12 cellular contexts compared by ENCODE assay signal in genomic region chr20:5863040-5863811, GRCh38. TPM values are rescaled to one million over a fixed set of nuclear protein-coding genes. Genes with fewer than 3 reads are reported as not detected.
A peak's percentile ranks its signal among the peaks of the same experiment; 100 is the strongest.
DNase-seq lines count a peak whose midpoint lies in the region; ATAC-seq and TF ChIP-seq lines count a peak whose summit lies in the region.
"Had no signal": no experiment of that assay in that cellular context is flagged by ENCODE, and none has a peak within 500 bp of the region (broad histone marks: within the 10 kb centered on the region; RNA-seq: fewer than 3 reads in every experiment).

No MANE protein-coding gene starts in this region.

- H3K27me3 Mint-ChIP-seq in MCF 10A (ENCODE audit: insufficient read depth, unreplicated experiment) = no peaks in the 10 kb centered on the region
- H3K27me3 Mint-ChIP-seq in T-helper 17 cell = no peaks in the 10 kb centered on the region

- H3K4me3 Mint-ChIP-seq in MCF 10A (ENCODE audit: unreplicated experiment) (peak overlapping the region; percentile 10), T-helper 17 cell (no peak overlapping the region)

- 77 to 79% methylated on average over 12 of the region's 12 CpGs for WGBS in aorta, 2 donors

- intact Hi-C loops in MCF 10A (cut with micrococcal nuclease) = no loop called here
- intact Hi-C loops in breast epithelium (cut with DNase I; ENCODE audit: low total_unique reads) = no loop called here
- intact Hi-C loops in left cardiac atrium (cut with DNase I) = no loop called here
- intact Hi-C loops in aorta (cut with DNase I) = no loop called here

- no peaks in the 10 kb centered on the region for H3K4me1 ChIP-seq in breast epithelium
- no peaks in the 10 kb centered on the region for H3K4me1 ChIP-seq in aorta (ENCODE audit: control insufficient read depth in 1 of 2, insufficient read depth in 2 of 2, low read length in 2 of 2)
- H3K4me1 ChIP-seq: vagina had no signal

- no peak overlapping the region for H3K27ac ChIP-seq in breast epithelium
- H3K27ac ChIP-seq in aorta (ENCODE audit: low read depth in 1 of 2, low read length in 2 of 2) = no peak overlapping the region
- H3K27ac ChIP-seq: C4-2B, hepatocyte, vagina had no signal

- CTCF ChIA-PET in MCF 10A (lab: Yijun Ruan, JAX) = interaction anchor here (1.1 kb wide), 1 partner anchor 60 kb away, joined by 3 read pairs; no protein-coding TSS in a partner anchor

- H3K9me3 ChIP-seq in breast epithelium (no peaks in the 10 kb centered on the region), T-helper 17 cell (ENCODE audit: control insufficient read depth, low read length, poor library complexity, severe bottlenecking) (no peaks in the 10 kb centered on the region), aorta (ENCODE audit: control insufficient read depth, low read length) (no peaks in the 10 kb centered on the region)
- H3K9me3 ChIP-seq: vagina had no signal

- H3K27ac Mint-ChIP-seq in MCF 10A (ENCODE audit: low read depth, unreplicated experiment) (peak overlapping the region; percentile 82), T-helper 17 cell (peak overlapping the region; percentile 61)

- TF ChIP-seq CTCF in MCF 10A (IDR thresholded peaks at IDR 0.05; ENCODE audit: unreplicated experiment) (no peak), breast epithelium (IDR thresholded peaks at IDR 0.05) (no peak)

- DNase-seq in MCF 10A (ENCODE audit: unreplicated experiment) (peak; percentile 90), breast epithelium (ENCODE audit: low spot score in 2 of 2) (no peak), T-helper 17 cell (no peak), left cardiac atrium (no peak), aorta (no peak), NCI-H187 (lab: John Stamatoyannopoulos, UW) (no peak), NCI-H128 (lab: John Stamatoyannopoulos, UW; ENCODE audit: unreplicated experiment) (no peak)
- DNase-seq: OCI-M1 had no signal

- no peaks in the 10 kb centered on the region for H3K36me3 ChIP-seq in breast epithelium
- H3K36me3 ChIP-seq in aorta (ENCODE audit: control insufficient read depth in 1 of 2, insufficient read depth in 2 of 2, low read length in 1 of 2) = no peaks in the 10 kb centered on the region
- H3K36me3 ChIP-seq: vagina had no signal

- peaks cover 39% of the 10 kb centered on the region for H3K4me1 Mint-ChIP-seq in MCF 10A (ENCODE audit: insufficient read depth, unreplicated experiment)
- H3K4me1 Mint-ChIP-seq in T-helper 17 cell = peaks cover 17% of the 10 kb centered on the region

- ATAC-seq in T-helper 17 cell = peak; percentile 44
- ATAC-seq in left cardiac atrium = peak; percentile 67 to 76
- peak; percentile 33 for ATAC-seq in aorta (ENCODE audit: low FRiP score)
- no peak for ATAC-seq in GM19324 (IDR thresholded peaks at IDR 0.05; ENCODE audit: low FRiP score, unreplicated experiment)

- POLR2A ChIA-PET in MCF 10A (lab: Yijun Ruan, JAX) = interaction anchor here (0.6 to 1.7 kb wide), 12 partner anchors 12 to 1157 kb away, joined by 3 to 8 read pairs (median 3); no protein-coding TSS in a partner anchor

- TF ChIP-seq POLR2A in breast epithelium (IDR thresholded peaks at IDR 0.05) = no peak

- BruUV-seq in MCF 10A (replicated peaks; lab: Mats Ljungman, UMichigan) = TSS peak; percentile 96

- H3K27me3 ChIP-seq in breast epithelium (no peaks in the 10 kb centered on the region), aorta (ENCODE audit: control insufficient read depth in 1 of 2, insufficient read depth in 2 of 2, low read length in 1 of 2) (no peaks in the 10 kb centered on the region)
- H3K27me3 ChIP-seq: hepatocyte, vagina had no signal

- H3K4me3 ChIP-seq in breast epithelium (no peak overlapping the region), aorta (ENCODE audit: low read length in 2 of 2) (no peak overlapping the region)
- H3K4me3 ChIP-seq: hepatocyte, vagina had no signal

- H3K9me3 Mint-ChIP-seq in MCF 10A (ENCODE audit: unreplicated experiment) = no peaks in the 10 kb centered on the region

- H3K36me3 Mint-ChIP-seq in MCF 10A (ENCODE audit: insufficient read depth, unreplicated experiment) (peaks cover 12% of the 10 kb centered on the region), T-helper 17 cell (ENCODE audit: low read depth) (peaks cover 2% of the 10 kb centered on the region)

RNA-seq across cellular contexts. Expression of gene CHGB, which starts 48.1 kb away (rescaled TPM):
- 9.3 and 10.0 TPM in 2 replicates for total RNA-seq in MCF 10A (2022)
- total RNA-seq in breast epithelium = not detected
- under 1 TPM; 0.13 to 0.15 TPM for total RNA-seq in T-helper 17 cell
- 100 to 1,000 TPM in 1 of 2 donors, 10 to 100 TPM in 1; 50.1 to 229 TPM for total RNA-seq in left cardiac atrium
- total RNA-seq in aorta = not detected
- polyA plus RNA-seq in aorta = 1 to 10 TPM in 1 of 2 donors, under 1 TPM in 1; 0.10 to 1.6 TPM
